In genomic region chr11:58615556-58615955, GRCh38 we compare ENCODE assay signal across 22 cellular contexts. TPM values are rescaled to one million over a fixed set of nuclear protein-coding genes. Genes with fewer than 3 reads are reported as not detected.
"Had no signal": no experiment of that assay in that cellular context is flagged by ENCODE, and none has a peak within 500 bp of the region (broad histone marks: within the 10 kb centered on the region; RNA-seq: fewer than 3 reads in every experiment).

No MANE protein-coding gene starts in this region.

- FAIRE-seq: endometrium, frontal cortex, pancreas had no signal

- H3K4me3 Mint-ChIP-seq: nephron had no signal

- H3K4me3 ChIP-seq: heart left ventricle, mucosa of descending colon, pancreas, prostate gland, tibial nerve, upper lobe of right lung, vagina had no signal

- H3K9me3 ChIP-seq: heart left ventricle, mucosa of descending colon, pancreas, prostate gland, tibial nerve, upper lobe of right lung, vagina had no signal

- DNase-seq: cortex of kidney; effector memory CD4-positive, alpha-beta T cell; heart left ventricle; hippocampal formation; left colon; left ventricle myocardium superior; mucosa of descending colon; occipital lobe; pancreas; retina; stimulated activated CD4-positive, alpha-beta T cell treated with anti-CD3 and anti-CD28 coated beads, Interleukin-2, amount 100 ng/mL, for 24 hours; stimulated activated CD4-positive, alpha-beta T cell treated with anti-CD3 and anti-CD28 coated beads, Interleukin-4, amount 100 ng/mL, for 4 hours; stimulated activated naive CD4-positive, alpha-beta T cell treated with Interleukin-2 at 50 U/mL for 16 hours; upper lobe of right lung had no signal

- H3K27ac Mint-ChIP-seq: nephron had no signal

- H3K27ac ChIP-seq: prostate gland, upper lobe of right lung, vagina had no signal

- ATAC-seq: esophagus mucosa, heart left ventricle, left colon, left ventricle myocardium superior, mucosa of descending colon, pancreas, sciatic nerve, upper lobe of right lung had no signal

- H3K4me1 Mint-ChIP-seq: nephron had no signal

- H3K27me3 ChIP-seq: heart left ventricle, pancreas, tibial nerve, upper lobe of right lung, vagina had no signal

- H3K4me1 ChIP-seq: prostate gland, upper lobe of right lung had no signal

- H3K9me3 Mint-ChIP-seq: nephron had no signal

RNA-seq across cellular contexts. Expression of gene CNTF, which starts 6.9 kb away (rescaled TPM):
- total RNA-seq: vagina had no signal
